ENCODE assay signal across 9 cellular contexts in genomic region chr5:150217874-150218692, GRCh38. TPM values are rescaled to one million over a fixed set of nuclear protein-coding genes. Genes with fewer than 3 reads are reported as not detected.
DNase-seq lines count a peak whose midpoint lies in the region; ATAC-seq and TF ChIP-seq lines count a peak whose summit lies in the region.
"Had no signal": no experiment of that assay in that cellular context is flagged by ENCODE, and none has a peak within 500 bp of the region (broad histone marks: within the 10 kb centered on the region; RNA-seq: fewer than 3 reads in every experiment).

No MANE protein-coding gene starts in this region.

- peaks cover 4% of the 10 kb centered on the region for H3K27me3 ChIP-seq in HL-60 (ENCODE audit: insufficient read depth, poor library complexity, severe bottlenecking)
- H3K27me3 ChIP-seq in mesenchymal stem cell (ENCODE audit: control insufficient read depth in 1 of 2, insufficient read depth in 1 of 2, low read length in 2 of 2): no peaks in the 10 kb centered on the region

- no peak overlapping the region for H2AFZ ChIP-seq in mesenchymal stem cell (ENCODE audit: low read depth, low read length)

- H4K8ac ChIP-seq in mesenchymal stem cell (ENCODE audit: low read length): no peak overlapping the region

- no peak overlapping the region for H3K14ac ChIP-seq in mesenchymal stem cell (ENCODE audit: low read length in 2 of 2)

- no peaks in the 10 kb centered on the region for H3K79me1 ChIP-seq in mesenchymal stem cell (replicated peaks; ENCODE audit: low read length, poor library complexity, severe bottlenecking)

- H3K18ac ChIP-seq in mesenchymal stem cell (ENCODE audit: low read depth in 1 of 2, low read length in 2 of 2): peak overlapping the region in 1 of 2 experiments; percentile 11

- peak; percentile 93 for TF ChIP-seq CTCF in CD14-positive monocyte (IDR thresholded peaks at IDR 0.05)
- TF ChIP-seq CTCF in HL-60 (IDR thresholded peaks at IDR 0.05; ENCODE audit: insufficient read depth, low read length): peak; percentile 57

- H3K27me3 Mint-ChIP-seq in CD14-positive monocyte (ENCODE audit: low read depth in 3 of 3): peaks cover 8 to 17% (median 15%) of the 10 kb centered on the region in 3 donors

- H3K4me3 ChIP-seq in HL-60 (replicated peaks; ENCODE audit: insufficient read depth, low read length) (no peak overlapping the region), mesenchymal stem cell (ENCODE audit: insufficient read depth in 1 of 2, low read depth in 1 of 2, low read length in 2 of 2) (no peak overlapping the region)

- ATAC-seq in GM19452 (IDR thresholded peaks at IDR 0.05; ENCODE audit: unreplicated experiment): peak; percentile 94

- H3K36me3 Mint-ChIP-seq in CD14-positive monocyte: no peaks in the 10 kb centered on the region
- H3K36me3 Mint-ChIP-seq: IgD-negative memory B cell had no signal

- H2BK12ac ChIP-seq in mesenchymal stem cell (ENCODE audit: low read length in 2 of 2): peak overlapping the region; percentile 28 to 50

- no peaks in the 10 kb centered on the region for H3K9me3 ChIP-seq in mesenchymal stem cell (ENCODE audit: control insufficient read depth, low read length)

- 32% methylated on average over 10 of the region's 10 CpGs for WGBS in mesenchymal stem cell

- peaks cover 7% of the 10 kb centered on the region for H3K4me1 Mint-ChIP-seq in CD14-positive monocyte

- intact Hi-C loops in CD14-positive monocyte (cut with micrococcal nuclease): loop anchor here (1.0 to 2.0 kb wide), 4 partner anchors 55 to 88 kb away; no protein-coding TSS in a partner anchor

- H3K23ac ChIP-seq in mesenchymal stem cell (ENCODE audit: low read length in 2 of 2): no peak overlapping the region

- no peak overlapping the region for H2BK120ac ChIP-seq in mesenchymal stem cell (ENCODE audit: low read depth, low read length)

- no peak overlapping the region for H2AK5ac ChIP-seq in mesenchymal stem cell (ENCODE audit: low read length, severe bottlenecking)

- no peak overlapping the region for H4K91ac ChIP-seq in mesenchymal stem cell (ENCODE audit: low read length)

- H3K9me3 Mint-ChIP-seq in CD14-positive monocyte: peaks cover 0 to 2% (median 0%) of the 10 kb centered on the region in 7 donors
- H3K9me3 Mint-ChIP-seq: IgD-negative memory B cell had no signal

- no peak overlapping the region for H2BK5ac ChIP-seq in mesenchymal stem cell (ENCODE audit: low read depth, low read length, poor library complexity, severe bottlenecking)

- no peak overlapping the region for H3K4me2 ChIP-seq in mesenchymal stem cell (ENCODE audit: low read length, poor library complexity, severe bottlenecking)

- no peak overlapping the region for H3K4ac ChIP-seq in mesenchymal stem cell (ENCODE audit: low read depth in 1 of 2, low read length in 2 of 2)

- H3K27ac Mint-ChIP-seq in CD14-positive monocyte: peak overlapping the region in 1 of 7 donors; percentile 16
- H3K27ac Mint-ChIP-seq: IgD-negative memory B cell had no signal

- H3K4me1 ChIP-seq in mesenchymal stem cell (ENCODE audit: control insufficient read depth, insufficient read depth, low read depth, low read length): peaks cover 3% of the 10 kb centered on the region

- H3K4me3 Mint-ChIP-seq in CD14-positive monocyte: peak overlapping the region in 1 of 2 donors; percentile 44
- H3K4me3 Mint-ChIP-seq: IgD-negative memory B cell had no signal

- DNase-seq in CD14-positive monocyte (ENCODE audit: low spot score): peak; percentile 77
- peak; percentile 61 to 81 for DNase-seq in HL-60 (ENCODE audit: low read depth in 1 of 2, low spot score in 1 of 2)
- DNase-seq in NCI-H774 (lab: John Stamatoyannopoulos, UW): peak; percentile 57
- peak; percentile 80 to 84 for DNase-seq in activated CD4-positive, alpha-beta T cell treated with anti-CD3 and anti-CD28 coated beads, Interleukin-2, amount 50 U/mL, for 48 hours
- DNase-seq in effector CD8-positive, alpha-beta T cell (lab: John Stamatoyannopoulos, UW): peak; percentile 71
- DNase-seq in mesenchymal stem cell: peak; percentile 83
- peak; percentile 47 to 50 for DNase-seq in stimulated activated CD8-positive, alpha-beta memory T cell treated with anti-CD3 and anti-CD28 coated beads, Interleukin-15, amount 100 ng/mL, for 4 hours (ENCODE audit: low read depth in 2 of 2)

- no peak overlapping the region for H3K27ac ChIP-seq in HL-60 (replicated peaks)
- no peak overlapping the region for H3K27ac ChIP-seq in mesenchymal stem cell (ENCODE audit: low read length, poor library complexity, severe bottlenecking)

- peak overlapping the region; percentile 53 for H3K9ac ChIP-seq in mesenchymal stem cell (ENCODE audit: low read length)

- no peak overlapping the region for H2BK15ac ChIP-seq in mesenchymal stem cell (ENCODE audit: low read depth, poor library complexity, severe bottlenecking)

- H3K36me3 ChIP-seq in mesenchymal stem cell (ENCODE audit: control insufficient read depth in 1 of 2, insufficient read depth in 2 of 2, low read depth in 1 of 2, low read length in 2 of 2): peaks cover 0 to 3% of the 10 kb centered on the region in 2 experiments

RNA-seq across cellular contexts. Expression of gene SLC6A7, which starts 28.2 kb away (rescaled TPM):
- not detected for polyA plus RNA-seq in CD14-positive monocyte
- not detected for polyA plus RNA-seq in mesenchymal stem cell (2013, experiment 1 of 2)
- not detected for polyA plus RNA-seq in mesenchymal stem cell (2013, experiment 2 of 2)
- polyA plus RNA-seq: IgD-negative memory B cell had no signal

RNA-seq across cellular contexts. Expression of gene CDX1, which starts 51.5 kb away (rescaled TPM):
- polyA plus RNA-seq in CD14-positive monocyte: not detected
- 0.08 TPM for polyA plus RNA-seq in mesenchymal stem cell (2013, experiment 1 of 2)
- polyA plus RNA-seq in mesenchymal stem cell (2013, experiment 2 of 2): 0.03 TPM
- polyA plus RNA-seq: IgD-negative memory B cell had no signal
